8 cellular contexts compared by ENCODE assay signal in the genomic region with DNA sequence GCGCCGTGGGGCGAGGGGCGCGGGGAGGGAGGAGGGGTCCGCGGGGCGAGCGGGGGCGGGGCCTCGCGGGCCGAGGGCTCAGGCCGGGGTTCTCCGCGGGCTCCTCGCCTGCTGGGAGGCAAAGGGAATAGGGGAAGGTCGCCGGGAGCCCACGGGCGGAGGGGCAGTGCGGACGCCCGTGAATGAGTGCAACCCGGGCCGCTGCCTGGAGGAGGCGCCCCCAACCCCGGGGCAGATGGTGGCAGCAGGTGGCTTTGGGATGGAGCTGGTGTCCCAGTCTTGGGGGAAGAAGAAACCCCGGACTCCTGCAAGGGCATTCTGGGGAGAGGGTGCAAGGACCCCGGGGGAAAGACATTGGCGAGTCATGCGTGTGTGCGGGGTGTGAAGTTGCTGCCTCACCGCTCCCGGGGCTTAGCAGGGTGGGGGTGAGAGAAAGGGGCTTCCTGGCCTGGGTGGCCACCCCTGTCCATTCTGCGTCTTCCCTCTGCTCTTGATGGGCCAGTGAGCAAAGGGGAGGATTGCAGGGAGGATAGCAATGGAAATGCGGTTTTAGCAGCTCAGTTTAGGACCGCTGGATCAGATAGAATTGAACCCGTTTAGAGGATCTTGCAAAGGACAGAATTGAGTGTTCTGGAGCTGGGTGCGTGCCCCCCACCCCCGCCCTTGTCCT. TPM values are rescaled to one million over a fixed set of nuclear protein-coding genes. Genes with fewer than 3 reads are reported as not detected.
DNase-seq lines count a peak whose midpoint lies in the region; TF ChIP-seq lines count a peak whose summit lies in the region.

No MANE protein-coding gene starts in this region.

- H3K4me3 ChIP-seq in H7 (ENCODE audit: insufficient read depth, low read depth, low read length) (peak overlapping the region; percentile 67), OCI-LY1 (ENCODE audit: low read depth, low read length, poor library complexity, severe bottlenecking) (peak overlapping the region; percentile 67), mesenchymal stem cell (ENCODE audit: insufficient read depth in 1 of 2, low read depth in 1 of 2, low read length in 2 of 2) (peak overlapping the region; percentile 79 to 92)

- peak overlapping the region in 1 of 2 experiments; percentile 71 for H3K4ac ChIP-seq in mesenchymal stem cell (ENCODE audit: low read depth in 1 of 2, low read length in 2 of 2)

- H2AK5ac ChIP-seq in mesenchymal stem cell (ENCODE audit: low read length, severe bottlenecking) = no peak overlapping the region

- H4K91ac ChIP-seq in mesenchymal stem cell (ENCODE audit: low read length) = peak overlapping the region; percentile 66

- peak overlapping the region; percentile 95 for H4K8ac ChIP-seq in mesenchymal stem cell (ENCODE audit: low read length)

- no peak overlapping the region for H3K27ac ChIP-seq in OCI-LY1 (ENCODE audit: low read depth, low read length, poor library complexity, severe bottlenecking)
- no peak overlapping the region for H3K27ac ChIP-seq in mesenchymal stem cell (ENCODE audit: low read length, poor library complexity, severe bottlenecking)

- H2BK15ac ChIP-seq in mesenchymal stem cell (ENCODE audit: low read depth, poor library complexity, severe bottlenecking) = peak overlapping the region; percentile 89

- H2BK120ac ChIP-seq in mesenchymal stem cell (ENCODE audit: low read depth, low read length) = peak overlapping the region; percentile 93

- H3K9me3 ChIP-seq in OCI-LY1 (ENCODE audit: low read length) (no peaks in the 10 kb centered on the region), mesenchymal stem cell (ENCODE audit: control insufficient read depth, low read length) (no peaks in the 10 kb centered on the region)

- H2BK12ac ChIP-seq in mesenchymal stem cell (ENCODE audit: low read length in 2 of 2) = no peak overlapping the region

- H3K4me1 Mint-ChIP-seq in type B pancreatic cell (ENCODE audit: unreplicated experiment) = peaks cover 23% of the 10 kb centered on the region

- peaks cover 7% of the 10 kb centered on the region; the same call in 1 of the 2 replicates for H3F3A ChIP-seq in OCI-LY1 (ENCODE audit: insufficient read depth, low read length)

- H3K27me3 Mint-ChIP-seq in type B pancreatic cell = peaks cover 22% of the 10 kb centered on the region

- CTCF ChIA-PET in GM10248 (lab: Yijun Ruan, JAX) = interaction anchor here (0.8 to 2.5 kb wide), 7 partner anchors 12 to 274 kb away, joined by 3 to 21 read pairs (median 5); a partner anchor contains a TSS

- H3K79me1 ChIP-seq in mesenchymal stem cell (replicated peaks; ENCODE audit: low read length, poor library complexity, severe bottlenecking) = peaks cover 11% of the 10 kb centered on the region

- H3K4me1 ChIP-seq in OCI-LY1 (ENCODE audit: insufficient read depth, low read length, severe bottlenecking) = peaks cover 35% of the 10 kb centered on the region
- peaks cover 17% of the 10 kb centered on the region for H3K4me1 ChIP-seq in mesenchymal stem cell (ENCODE audit: control insufficient read depth, insufficient read depth, low read depth, low read length)

- TF ChIP-seq CTCF in GM10248 (IDR thresholded peaks at IDR 0.05; ENCODE audit: control extremely low read depth, extremely low read depth, low read depth, missing control alignments) = peak; percentile 33
- peak; percentile 37; the same call in 1 of the 2 replicates for TF ChIP-seq CTCF in OCI-LY1 (IDR thresholded peaks at IDR 0.05; ENCODE audit: low read length)
- TF ChIP-seq CTCF in type B pancreatic cell (conservative IDR thresholded peaks at IDR 0.05) = peak; percentile 51

- H3K4me2 ChIP-seq in OCI-LY1 (ENCODE audit: low read length) (peak overlapping the region; percentile 71), mesenchymal stem cell (ENCODE audit: low read length, poor library complexity, severe bottlenecking) (peak overlapping the region; percentile 90)

- H3K9ac ChIP-seq in OCI-LY1 (ENCODE audit: low read length) (peak overlapping the region; percentile 65), mesenchymal stem cell (ENCODE audit: low read length) (peak overlapping the region; percentile 98)

- DNase-seq in GM10248 (ENCODE audit: extremely low spot score) (no peak), H7 (peak; percentile 92), cerebellar cortex (ENCODE audit: low spot score) (peak; percentile 12), mesenchymal stem cell (peak; percentile 17), type B pancreatic cell (ENCODE audit: extremely low spot score, unreplicated experiment) (no peak), ecto neural progenitor cell (ENCODE audit: low spot score) (no peak), NCI-H2081 (lab: John Stamatoyannopoulos, UW) (no peak)

- peak overlapping the region; percentile 81 for H3K4me3 Mint-ChIP-seq in type B pancreatic cell

- H3K27me3 ChIP-seq in H7 (ENCODE audit: control insufficient read depth, insufficient read depth, low read length) (peaks cover 11% of the 10 kb centered on the region), OCI-LY1 (ENCODE audit: insufficient read depth, low read length) (peaks cover 5% of the 10 kb centered on the region; the same call in 1 of the 2 replicates), mesenchymal stem cell (ENCODE audit: control insufficient read depth in 1 of 2, insufficient read depth in 1 of 2, low read length in 2 of 2) (no peaks in the 10 kb centered on the region)

- 6% methylated on average over 29 of the region's 41 CpGs for WGBS in mesenchymal stem cell

- no peak overlapping the region for H2AFZ ChIP-seq in OCI-LY1 (ENCODE audit: low read length)
- H2AFZ ChIP-seq in mesenchymal stem cell (ENCODE audit: low read depth, low read length) = peak overlapping the region; percentile 33

- no peaks in the 10 kb centered on the region for H3K79me2 ChIP-seq in OCI-LY1 (ENCODE audit: insufficient read depth, low read length)

- no peaks in the 10 kb centered on the region for H3K9me3 Mint-ChIP-seq in type B pancreatic cell

- H4K20me1 ChIP-seq in OCI-LY1 (ENCODE audit: insufficient read depth, low read length) = no peaks in the 10 kb centered on the region

- no peak overlapping the region for H3K14ac ChIP-seq in mesenchymal stem cell (ENCODE audit: low read length in 2 of 2)

- H3K9me2 ChIP-seq in OCI-LY1 (ENCODE audit: low read depth, low read length) = no peaks in the 10 kb centered on the region

- no peaks in the 10 kb centered on the region for H3K36me3 Mint-ChIP-seq in type B pancreatic cell

- H3K36me3 ChIP-seq in H7 (replicated peaks; ENCODE audit: control insufficient read depth, insufficient read depth, low read length) = no peaks in the 10 kb centered on the region
- no peaks in the 10 kb centered on the region for H3K36me3 ChIP-seq in OCI-LY1 (ENCODE audit: insufficient read depth, low read length)
- H3K36me3 ChIP-seq in mesenchymal stem cell (ENCODE audit: control insufficient read depth in 1 of 2, insufficient read depth in 2 of 2, low read depth in 1 of 2, low read length in 2 of 2) = peaks cover 6 to 13% of the 10 kb centered on the region in 2 experiments

- POLR2A ChIA-PET in GM10248 (lab: Yijun Ruan, JAX) = interaction anchor here (0.9 kb wide), 1 partner anchor 17 kb away, joined by 3 read pairs; a partner anchor contains a TSS

- H3K18ac ChIP-seq in mesenchymal stem cell (ENCODE audit: low read depth in 1 of 2, low read length in 2 of 2) = peak overlapping the region; percentile 67 to 93

- no peak overlapping the region for H2BK5ac ChIP-seq in mesenchymal stem cell (ENCODE audit: low read depth, low read length, poor library complexity, severe bottlenecking)

- H3K27ac Mint-ChIP-seq in type B pancreatic cell = peak overlapping the region; percentile 89

- peak overlapping the region in 1 of 2 experiments; percentile 14 for H3K23ac ChIP-seq in mesenchymal stem cell (ENCODE audit: low read length in 2 of 2)

RNA-seq across cellular contexts. Expression of a gene that starts 0.5 kb away (rescaled TPM):
- 5.1 and 11.7 TPM in 2 replicates for total RNA-seq in H7 (2014; rRNA removed; shearing (Covaris generic))
- polyA plus RNA-seq in mesenchymal stem cell (2013, experiment 1 of 2) = 8.5 TPM
- 8.0 TPM for polyA plus RNA-seq in mesenchymal stem cell (2013, experiment 2 of 2)
- 12.9 and 30.4 TPM in 2 replicates for total RNA-seq in type B pancreatic cell (ENCODE audit: low replicate concordance)

RNA-seq across cellular contexts. Expression of a gene that starts 16.8 kb away (rescaled TPM):
- 56.9 and 60.7 TPM in 2 replicates for total RNA-seq in H7 (2014; rRNA removed; shearing (Covaris generic))
- 64.9 TPM for polyA plus RNA-seq in mesenchymal stem cell (2013, experiment 1 of 2)
- polyA plus RNA-seq in mesenchymal stem cell (2013, experiment 2 of 2) = 65.2 TPM
- total RNA-seq in type B pancreatic cell (ENCODE audit: low replicate concordance) = 47.1 and 55.0 TPM in 2 replicates

Comparison
In these comparisons a context has a peak if more than half of its experiments do, and no peak if none do; other contexts are left out.
1. DNase-seq: peak in H7 (single experiment), cerebellar cortex (single experiment) and mesenchymal stem cell (single experiment); none in GM10248 (single experiment), type B pancreatic cell (single experiment), ecto neural progenitor cell (single experiment) and NCI-H2081 (0 of 2).
2. Peak in every context shown above with its lines, with median percentiles within 50 percentile points of each other: CTCF ChIP-seq and H3K4me3 ChIP-seq.